Comparison of ENCODE assay signal across 9 cellular contexts in the genomic region with DNA sequence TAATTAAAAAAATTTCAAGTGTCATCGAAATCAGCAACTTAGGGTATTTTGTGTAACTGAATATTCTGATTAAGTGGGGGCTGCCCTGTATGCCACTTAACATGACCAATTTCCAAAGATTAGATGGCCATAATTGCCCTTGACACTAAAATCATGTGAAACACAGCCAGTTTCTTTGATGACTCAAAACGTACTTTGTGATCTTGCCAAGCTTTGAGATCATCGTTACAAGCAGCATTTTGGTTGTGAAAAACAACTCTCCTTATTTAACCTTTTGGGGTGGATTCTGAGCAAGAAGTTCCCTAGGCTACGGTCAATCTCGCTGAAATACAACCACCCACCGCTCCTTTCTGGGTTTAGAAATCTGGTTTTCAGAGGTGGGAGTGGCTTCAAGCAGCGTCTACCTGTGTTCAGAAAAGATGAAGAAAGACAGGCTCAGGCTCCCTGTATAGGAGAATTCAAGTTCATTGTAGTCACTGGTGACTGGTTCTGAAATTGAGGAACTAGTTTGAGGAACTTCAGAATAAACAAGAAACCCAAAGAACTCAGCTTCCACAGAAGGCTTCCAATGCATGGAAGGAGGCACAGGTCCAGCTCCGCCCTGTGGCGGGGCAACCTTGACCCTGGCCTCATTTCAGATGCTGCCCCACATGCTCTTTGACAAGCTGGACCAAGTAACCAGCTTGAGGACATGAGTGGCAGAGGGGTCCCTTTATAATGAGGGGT. TPM values are rescaled to one million over a fixed set of nuclear protein-coding genes. Genes with fewer than 3 reads are reported as not detected.
A peak's percentile ranks its signal among the peaks of the same experiment; 100 is the strongest.
DNase-seq lines count a peak whose midpoint lies in the region; ATAC-seq and TF ChIP-seq lines count a peak whose summit lies in the region.
"Had no signal": no experiment of that assay in that cellular context is flagged by ENCODE, and none has a peak within 500 bp of the region (broad histone marks: within the 10 kb centered on the region; RNA-seq: fewer than 3 reads in every experiment).

No MANE protein-coding gene starts in this region.

- H3K4me3 ChIP-seq in gastroesophageal sphincter (no peak overlapping the region), skeletal muscle tissue (ENCODE audit: low read length in 3 of 3) (peak overlapping the region in 1 of 3 donors; percentile 25)

- no peak for TF ChIP-seq POLR2A in gastroesophageal sphincter (IDR thresholded peaks at IDR 0.05)

- H3K27me3 ChIP-seq in gastroesophageal sphincter (no peaks in the 10 kb centered on the region), skeletal muscle tissue (ENCODE audit: control insufficient read depth in 3 of 3, insufficient read depth in 3 of 3, low read length in 3 of 3) (no peaks in the 10 kb centered on the region)

- H3K27me3 Mint-ChIP-seq in activated T-cell treated with anti-CD3 and anti-CD28 coated beads, Interleukin-2, amount 50 U/mL, for 4 hours (ENCODE audit: low read depth), result no peaks in the 10 kb centered on the region

- peaks cover 79% of the 10 kb centered on the region for H3K4me1 Mint-ChIP-seq in activated T-cell treated with anti-CD3 and anti-CD28 coated beads, Interleukin-2, amount 50 U/mL, for 4 hours (ENCODE audit: low read depth)

- TF ChIP-seq EP300 in gastroesophageal sphincter (IDR thresholded peaks at IDR 0.05), result no peak

- TF ChIP-seq CTCF in gastroesophageal sphincter (IDR thresholded peaks at IDR 0.05), result no peak

- ATAC-seq in GM18502 (IDR thresholded peaks at IDR 0.05; ENCODE audit: poor library complexity, unreplicated experiment), result peak; percentile 39
- peak; percentile 47 to 53 for ATAC-seq in activated T-cell treated with anti-CD3 and anti-CD28 coated beads, Interleukin-2, amount 50 U/mL, for 4 hours
- peak; percentile 71 for ATAC-seq in gastroesophageal sphincter

- H3K36me3 Mint-ChIP-seq in activated T-cell treated with anti-CD3 and anti-CD28 coated beads, Interleukin-2, amount 50 U/mL, for 4 hours (ENCODE audit: insufficient read depth), result peaks cover 36% of the 10 kb centered on the region

- H3K36me3 ChIP-seq in gastroesophageal sphincter (peaks cover 0 to 6% of the 10 kb centered on the region in 2 donors), skeletal muscle tissue (ENCODE audit: control insufficient read depth in 3 of 3, insufficient read depth in 3 of 3, low read length in 3 of 3) (peaks cover 0 to 2% (median 0%) of the 10 kb centered on the region in 3 donors)

- peaks cover 35 to 98% (median 81%) of the 10 kb centered on the region in 3 donors for H3K4me1 ChIP-seq in gastroesophageal sphincter
- peaks cover 64 to 71% (median 69%) of the 10 kb centered on the region in 3 donors for H3K4me1 ChIP-seq in skeletal muscle tissue (ENCODE audit: control insufficient read depth in 3 of 3, insufficient read depth in 3 of 3, low read length in 3 of 3)

- H3K9ac ChIP-seq in skeletal muscle tissue (ENCODE audit: low read depth in 1 of 3, low read length in 3 of 3), result peak overlapping the region in 2 of 3 donors; percentile 34 to 55

- WGBS in gastroesophageal sphincter (ENCODE audit: low coverage in 1 of 2), 2 donors, result 11 to 13% methylated on average over 4 to 7 of the region's 9 CpGs

- H3K27ac ChIP-seq in gastroesophageal sphincter (peak overlapping the region; percentile 81 to 98 (median 93)), skeletal muscle tissue (ENCODE audit: low read depth, low read length) (peak overlapping the region; percentile 73)
- H3K27ac ChIP-seq: VCaP had no signal

- H3K9me3 Mint-ChIP-seq in activated T-cell treated with anti-CD3 and anti-CD28 coated beads, Interleukin-2, amount 50 U/mL, for 4 hours, result no peaks in the 10 kb centered on the region

- DNase-seq in LHCN-M2 (ENCODE audit: low read depth) (peak; percentile 90), NCI-H510A (lab: John Stamatoyannopoulos, UW) (no peak), GOT3 (lab: John Stamatoyannopoulos, UW) (no peak), NCI-H146 treated with DMSO at 0.1 percent for 48 hours (lab: John Stamatoyannopoulos, UW; ENCODE audit: unreplicated experiment) (no peak)
- DNase-seq in activated T-cell treated with anti-CD3 and anti-CD28 coated beads, Interleukin-2, amount 50 U/mL, for 4 hours, result peak; percentile 52

- H3K4me3 Mint-ChIP-seq in activated T-cell treated with anti-CD3 and anti-CD28 coated beads, Interleukin-2, amount 50 U/mL, for 4 hours, result peak overlapping the region; percentile 56

- no peaks in the 10 kb centered on the region for H3K9me3 ChIP-seq in gastroesophageal sphincter
- no peaks in the 10 kb centered on the region for H3K9me3 ChIP-seq in skeletal muscle tissue (ENCODE audit: control insufficient read depth in 3 of 3, low read length in 3 of 3)

RNA-seq across cellular contexts. Expression of a gene that starts 9.4 kb away (rescaled TPM):
- total RNA-seq in LHCN-M2 (2014; rRNA removed), result 5.8 and 6.2 TPM in 2 replicates
- 7.1 TPM for polyA plus RNA-seq in LHCN-M2 (2012)
- 10 to 100 TPM; 76.3 to 88.2 (median 85.8) TPM for total RNA-seq in activated T-cell treated with anti-CD3 and anti-CD28 coated beads, Interleukin-2, amount 50 U/mL, for 4 hours
- 10 to 100 TPM in 3 of 4 donors, 1 to 10 TPM in 1; 8.5 to 17.5 (median 13.5) TPM for total RNA-seq in gastroesophageal sphincter
- 1.6 TPM for total RNA-seq in skeletal muscle tissue

RNA-seq across cellular contexts. Expression of a gene that starts 45.6 kb away (rescaled TPM):
- 0.11 TPM in 1 of 2 replicates, not detected in the other for total RNA-seq in LHCN-M2 (2014; rRNA removed)
- polyA plus RNA-seq in LHCN-M2 (2012), result 0.02 TPM
- total RNA-seq in activated T-cell treated with anti-CD3 and anti-CD28 coated beads, Interleukin-2, amount 50 U/mL, for 4 hours, result under 1 TPM; 0.25 to 0.63 (median 0.27) TPM
- not detected for total RNA-seq in gastroesophageal sphincter
- not detected for total RNA-seq in skeletal muscle tissue

Comparison
In these comparisons a context has a peak if more than half of its experiments do, and no peak if none do; other contexts are left out.
1. DNase-seq: peak in LHCN-M2 (single experiment) and activated T-cell treated with anti-CD3 and anti-CD28 coated beads, Interleukin-2, amount 50 U/mL, for 4 hours (single experiment); none in NCI-H510A (single experiment), GOT3 (single experiment) and NCI-H146 treated with DMSO at 0.1 percent for 48 hours (single experiment).
2. RNA of a gene that starts 9.4 kb away (total RNA-seq): 76.3 to 88.2 TPM in activated T-cell treated with anti-CD3 and anti-CD28 coated beads, Interleukin-2, amount 50 U/mL, for 4 hours; 8.5 to 17.5 TPM in gastroesophageal sphincter, 5.8 to 6.2 TPM in LHCN-M2 and 1.6 TPM in skeletal muscle tissue (single experiment); every median in the first group is over 4 times any median in the second.
3. Peak in every context shown above with its lines, with median percentiles within 50 percentile points of each other: ATAC-seq.